ENCODE assay signal across 6 cellular contexts in the genomic region with DNA sequence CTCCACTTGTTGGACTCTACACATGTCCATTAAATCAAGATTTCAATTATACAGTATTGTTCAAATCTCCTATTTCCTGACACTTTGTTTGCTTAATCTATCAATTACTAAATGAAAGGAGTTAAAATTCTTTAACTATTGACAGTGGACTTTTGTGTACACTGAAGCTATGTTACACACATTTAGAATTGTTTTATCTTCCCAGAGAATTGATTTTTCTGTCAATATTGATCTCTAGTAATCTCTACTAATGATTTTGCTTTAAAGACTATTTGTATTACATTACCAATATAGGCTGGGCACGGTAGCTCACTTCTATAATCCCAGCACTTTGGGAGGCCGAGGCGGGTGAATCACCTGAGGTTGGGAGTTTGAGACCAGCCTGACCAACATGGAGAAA.
"Had no signal": no experiment of that assay in that cellular context is flagged by ENCODE, and none has a peak within 500 bp of the region (broad histone marks: within the 10 kb centered on the region; RNA-seq: fewer than 3 reads in every experiment).

No MANE protein-coding gene starts in this region.

- FAIRE-seq: HTR-8/SVneo, K562 had no signal

- H3K27ac ChIP-seq: HL-60 had no signal

- H3K4me3 ChIP-seq: K562 had no signal

- H3K27ac Mint-ChIP-seq: IgD-negative memory B cell had no signal

- H3K4me3 Mint-ChIP-seq: IgD-negative memory B cell had no signal

- DNase-seq: IMR-90, KBM-7 had no signal

- ATAC-seq: K562 had no signal

- H3K4me1 Mint-ChIP-seq: IgD-negative memory B cell had no signal

- H3K27me3 Mint-ChIP-seq: IgD-negative memory B cell had no signal
